Comparison of ENCODE assay signal across 8 cellular contexts in the genomic region with DNA sequence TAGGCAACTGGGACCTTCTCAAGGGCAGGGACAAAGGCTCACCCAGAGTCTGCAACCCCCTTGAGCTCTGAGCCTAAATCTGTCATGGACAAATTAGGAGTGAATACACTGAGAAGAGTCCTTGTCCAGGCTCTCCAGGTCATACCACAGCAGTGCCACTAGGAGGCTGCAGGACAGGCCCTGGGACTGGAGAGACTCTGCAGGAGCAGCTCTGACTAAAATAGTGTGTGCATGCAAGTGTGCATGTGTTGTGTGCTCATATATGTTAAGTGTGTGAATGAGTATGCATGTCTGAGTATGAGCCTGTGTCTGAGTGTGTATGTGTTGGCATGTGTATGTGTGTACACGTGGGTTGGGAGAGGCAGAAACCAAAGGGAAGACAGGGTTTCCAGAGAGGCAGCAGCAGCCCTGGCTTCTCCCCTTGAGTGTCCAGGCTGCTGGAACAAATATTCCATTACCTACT.
DNase-seq lines count a peak whose midpoint lies in the region; TF ChIP-seq lines count a peak whose summit lies in the region.

No MANE protein-coding gene starts in this region.

- no peaks in the 10 kb centered on the region for H4K20me1 ChIP-seq in SU-DHL-6 (ENCODE audit: low read depth, low read length)

- peaks cover 13% of the 10 kb centered on the region for H3F3A ChIP-seq in SU-DHL-6 (ENCODE audit: insufficient read depth)

- DNase-seq in AG08396 (ENCODE audit: low spot score) (peak; percentile 53), fibroblast of mammary gland (ENCODE audit: low read depth) (peak; percentile 31), NCI-H2081 treated with DMSO at 0.1 percent for 48 hours (lab: John Stamatoyannopoulos, UW) (no peak), amniotic stem cell (lab: John Stamatoyannopoulos, UW) (no peak), NCI-H226 (no peak)
- DNase-seq in stimulated activated CD8-positive, alpha-beta memory T cell treated with anti-CD3 and anti-CD28 coated beads, Interleukin-4, amount 100 ng/mL, for 48 hours, result peak; percentile 39

- no peaks in the 10 kb centered on the region for H3K79me2 ChIP-seq in SU-DHL-6 (ENCODE audit: insufficient read depth, low read length)

- peak; percentile 53; the same call in 1 of the 2 replicates for TF ChIP-seq CTCF in GM12875 (IDR thresholded peaks at IDR 0.05; ENCODE audit: borderline replicate concordance, insufficient read depth, low read depth, low read length)
- peak; percentile 17 for TF ChIP-seq CTCF in SU-DHL-6 (IDR thresholded peaks at IDR 0.05; ENCODE audit: insufficient read depth, low read length, poor library complexity, severe bottlenecking)
- peak; percentile 63 for TF ChIP-seq CTCF in fibroblast of mammary gland (conservative IDR thresholded peaks at IDR 0.05; ENCODE audit: control insufficient read depth, insufficient read depth, low read depth, low read length)

- no peak overlapping the region for H2AFZ ChIP-seq in SU-DHL-6 (ENCODE audit: low read depth, low read length, severe bottlenecking)

- H3K9me2 ChIP-seq in SU-DHL-6 (replicated peaks; ENCODE audit: insufficient read depth, low read length), result no peaks in the 10 kb centered on the region

- no peaks in the 10 kb centered on the region for H3K27me3 ChIP-seq in SU-DHL-6 (ENCODE audit: low read length)

- no peak overlapping the region for H3K9ac ChIP-seq in SU-DHL-6 (ENCODE audit: low read length)

- no peak overlapping the region for H3K4me3 ChIP-seq in GM12875 (ENCODE audit: low read depth, low read length)
- no peak overlapping the region for H3K4me3 ChIP-seq in SU-DHL-6 (ENCODE audit: insufficient read depth, low read length, poor library complexity, severe bottlenecking)
- H3K4me3 ChIP-seq in fibroblast of mammary gland (ENCODE audit: control insufficient read depth, low read depth, low read length), result no peak overlapping the region

- no peak overlapping the region for H3K4me2 ChIP-seq in SU-DHL-6 (ENCODE audit: low read depth, low read length, poor library complexity, severe bottlenecking)

- H3K27ac ChIP-seq in SU-DHL-6 (ENCODE audit: low read depth, low read length), result no peak overlapping the region

- H3K36me3 ChIP-seq in SU-DHL-6 (ENCODE audit: low read length), result no peaks in the 10 kb centered on the region

- H3K9me3 ChIP-seq in SU-DHL-6 (ENCODE audit: insufficient read depth, low read length), result no peaks in the 10 kb centered on the region

Comparison
In these comparisons a context has a peak if more than half of its experiments do, and no peak if none do; other contexts are left out.
1. DNase-seq: peak in AG08396 (single experiment), fibroblast of mammary gland (single experiment) and stimulated activated CD8-positive, alpha-beta memory T cell treated with anti-CD3 and anti-CD28 coated beads, Interleukin-4, amount 100 ng/mL, for 48 hours (single experiment); none in NCI-H2081 treated with DMSO at 0.1 percent for 48 hours (single experiment), amniotic stem cell (single experiment) and NCI-H226 (single experiment).
2. Peak in every context shown above with its lines, with median percentiles within 50 percentile points of each other: CTCF ChIP-seq.